Comparison of ENCODE assay signal across 8 cellular contexts in genomic region chr19:34678085-34678412, GRCh38.
A peak's percentile ranks its signal among the peaks of the same experiment; 100 is the strongest.
DNase-seq lines count a peak whose midpoint lies in the region; ATAC-seq lines count a peak whose summit lies in the region.

No MANE protein-coding gene starts in this region.

- H3K4me1 Mint-ChIP-seq in activated naive CD8-positive, alpha-beta T cell (ENCODE audit: low read depth), result peaks cover 32% of the 10 kb centered on the region
- peaks cover 21% of the 10 kb centered on the region for H3K4me1 Mint-ChIP-seq in stimulated activated naive CD8-positive, alpha-beta T cell treated with anti-CD3 and anti-CD28 coated beads, Interleukin-15, amount 100 ng/mL, for 72 hours

- no peaks in the 10 kb centered on the region for H3K27me3 Mint-ChIP-seq in activated naive CD8-positive, alpha-beta T cell
- no peaks in the 10 kb centered on the region for H3K27me3 Mint-ChIP-seq in stimulated activated naive CD8-positive, alpha-beta T cell treated with anti-CD3 and anti-CD28 coated beads, Interleukin-15, amount 100 ng/mL, for 72 hours

- H3K4me3 ChIP-seq in iPS-18c (ENCODE audit: insufficient read depth, low read depth, low read length), result peak overlapping the region; percentile 87

- no peak for ATAC-seq in stimulated activated naive CD8-positive, alpha-beta T cell treated with anti-CD3 and anti-CD28 coated beads, Interleukin-15, amount 100 ng/mL, for 72 hours

- peaks cover 4% of the 10 kb centered on the region for H3K9me3 ChIP-seq in iPS-18c (ENCODE audit: control insufficient read depth, insufficient read depth, low read length)

- peaks cover 37% of the 10 kb centered on the region for H3K36me3 Mint-ChIP-seq in activated naive CD8-positive, alpha-beta T cell

- H3K27ac Mint-ChIP-seq in activated naive CD8-positive, alpha-beta T cell, result peak overlapping the region; percentile 100
- peak overlapping the region; percentile 98 to 100 for H3K27ac Mint-ChIP-seq in stimulated activated naive CD8-positive, alpha-beta T cell treated with anti-CD3 and anti-CD28 coated beads, Interleukin-15, amount 100 ng/mL, for 72 hours

- H3K9me3 Mint-ChIP-seq in activated naive CD8-positive, alpha-beta T cell (ENCODE audit: low read depth), result peaks cover 10% of the 10 kb centered on the region
- H3K9me3 Mint-ChIP-seq in stimulated activated naive CD8-positive, alpha-beta T cell treated with anti-CD3 and anti-CD28 coated beads, Interleukin-15, amount 100 ng/mL, for 72 hours, result peaks cover 22 to 24% of the 10 kb centered on the region in 2 donors

- peak; percentile 76 for DNase-seq in NCI-H345 (lab: John Stamatoyannopoulos, UW)
- DNase-seq in NCI-H345 treated with DMSO at 0.1 percent for 48 hours (lab: John Stamatoyannopoulos, UW; ENCODE audit: unreplicated experiment), result no peak
- no peak for DNase-seq in stimulated activated naive CD8-positive, alpha-beta T cell treated with anti-CD3 and anti-CD28 coated beads, Interleukin-15, amount 100 ng/mL, for 72 hours
- DNase-seq in NCI-H2227 treated with DMSO at 0.1 percent for 48 hours (lab: John Stamatoyannopoulos, UW), result no peak
- no peak for DNase-seq in AG08396 (ENCODE audit: low spot score)
- DNase-seq in NCI-H2196 treated with DMSO at 0.1 percent for 48 hours (lab: John Stamatoyannopoulos, UW; ENCODE audit: unreplicated experiment), result no peak

- peak overlapping the region; percentile 97 for H3K4me3 Mint-ChIP-seq in activated naive CD8-positive, alpha-beta T cell
- H3K4me3 Mint-ChIP-seq in stimulated activated naive CD8-positive, alpha-beta T cell treated with anti-CD3 and anti-CD28 coated beads, Interleukin-15, amount 100 ng/mL, for 72 hours, result peak overlapping the region; percentile 88 to 96
